8 cellular contexts compared by ENCODE assay signal in genomic region chr12:70364695-70365397, GRCh38. TPM values are rescaled to one million over a fixed set of nuclear protein-coding genes. Genes with fewer than 3 reads are reported as not detected.
DNase-seq lines count a peak whose midpoint lies in the region; ATAC-seq and TF ChIP-seq lines count a peak whose summit lies in the region.

No MANE protein-coding gene starts in this region.

- CTCF ChIA-PET in activated naive CD4-positive, alpha-beta T cell treated with anti-CD3 and anti-CD28 coated beads, Interleukin-2, amount 10 ng/mL, durations not matched to agents 7 days and 5 days (lab: Charles Lee) = no interaction called here

- WGBS in transverse colon (ENCODE audit: low coverage in 1 of 2), 2 donors = 21 to 26% methylated on average over 12 to 16 of the region's 16 CpGs

- peaks cover 40% of the 10 kb centered on the region for H3K27me3 Mint-ChIP-seq in activated naive CD4-positive, alpha-beta T cell treated with anti-CD3 and anti-CD28 coated beads, Interleukin-2, amount 10 ng/mL, durations not matched to agents 7 days and 5 days
- H3K27me3 Mint-ChIP-seq in activated T-helper 1 cell treated with anti-CD3 and anti-CD28 coated beads, Interleukin-12 subunit alpha, Interleukin-12 subunit beta, Interleukin-2, Interleukin-4 antibody, amounts not matched to agents 30 ng/mL and 10 ng/mL and 1 ng/mL, durations not matched to agents 14 hours and 24 hours and 36 hours (ENCODE audit: insufficient read depth) = peaks cover 44% of the 10 kb centered on the region

- peaks cover 78% of the 10 kb centered on the region for H3K27me3 ChIP-seq in transverse colon

- no peak for ATAC-seq in activated naive CD4-positive, alpha-beta T cell treated with anti-CD3 and anti-CD28 coated beads, Interleukin-2, amount 50 U/mL, for 72 hours
- ATAC-seq in GM18873 (IDR thresholded peaks at IDR 0.05; ENCODE audit: low FRiP score, unreplicated experiment) = no peak
- ATAC-seq in mucosa of descending colon = no peak

- TF ChIP-seq POLR2A in transverse colon (IDR thresholded peaks at IDR 0.05) = no peak

- H3K4me3 ChIP-seq in transverse colon (peak overlapping the region in 3 of 4 donors; percentile 52 to 85 (median 63)), mucosa of descending colon (no peak overlapping the region)

- peaks cover 25% of the 10 kb centered on the region for H3K4me1 Mint-ChIP-seq in activated naive CD4-positive, alpha-beta T cell treated with anti-CD3 and anti-CD28 coated beads, Interleukin-2, amount 10 ng/mL, durations not matched to agents 7 days and 5 days
- H3K4me1 Mint-ChIP-seq in activated T-helper 1 cell treated with anti-CD3 and anti-CD28 coated beads, Interleukin-12 subunit alpha, Interleukin-12 subunit beta, Interleukin-2, Interleukin-4 antibody, amounts not matched to agents 30 ng/mL and 10 ng/mL and 1 ng/mL, durations not matched to agents 14 hours and 24 hours and 36 hours (ENCODE audit: low read depth) = peaks cover 20% of the 10 kb centered on the region

- in situ Hi-C loops in transverse colon (cut with MboI; ENCODE audit: low pct_ligation_motif_present in 1 of 4, low pct_unique_long_range_greater_than_20kb in 1 of 4, low sequenced_read_pairs in 3 of 4) = loop anchor here in 2 of 4 donors (25.0 kb wide), 2 partner anchors 128 to 453 kb away; partner anchors contain the start of gene CNOT2 (in 1 of the 2)

- no peak overlapping the region for H3K27ac ChIP-seq in transverse colon

- no peaks in the 10 kb centered on the region for H3K36me3 Mint-ChIP-seq in activated naive CD4-positive, alpha-beta T cell treated with anti-CD3 and anti-CD28 coated beads, Interleukin-2, amount 10 ng/mL, durations not matched to agents 7 days and 5 days
- peaks cover 0 to 9% of the 10 kb centered on the region in 2 donors for H3K36me3 Mint-ChIP-seq in activated naive CD4-positive, alpha-beta T cell treated with anti-CD3 and anti-CD28 coated beads, Interleukin-2, amount 50 U/mL, for 72 hours
- H3K36me3 Mint-ChIP-seq in activated T-helper 1 cell treated with anti-CD3 and anti-CD28 coated beads, Interleukin-12 subunit alpha, Interleukin-12 subunit beta, Interleukin-2, Interleukin-4 antibody, amounts not matched to agents 30 ng/mL and 10 ng/mL and 1 ng/mL, durations not matched to agents 14 hours and 24 hours and 36 hours (ENCODE audit: low read depth) = no peaks in the 10 kb centered on the region

- DNase-seq in activated naive CD4-positive, alpha-beta T cell treated with anti-CD3 and anti-CD28 coated beads, Interleukin-2, amount 10 ng/mL, durations not matched to agents 7 days and 5 days = no peak
- no peak for DNase-seq in activated naive CD4-positive, alpha-beta T cell treated with anti-CD3 and anti-CD28 coated beads, Interleukin-2, amount 50 U/mL, for 72 hours (ENCODE audit: low spot score in 2 of 2)
- no peak for DNase-seq in activated T-helper 1 cell treated with anti-CD3 and anti-CD28 coated beads, Interleukin-12 subunit alpha, Interleukin-12 subunit beta, Interleukin-2, Interleukin-4 antibody, amounts not matched to agents 30 ng/mL and 10 ng/mL and 1 ng/mL, durations not matched to agents 14 hours and 24 hours and 36 hours (ENCODE audit: low spot score)
- DNase-seq in islet precursor cell (peak; percentile 73), transverse colon (no peak), OCI-M1 (lab: John Stamatoyannopoulos, UW) (no peak), mucosa of descending colon (no peak)

- intact Hi-C loops in activated T-helper 1 cell treated with anti-CD3 and anti-CD28 coated beads, Interleukin-12 subunit alpha, Interleukin-12 subunit beta, Interleukin-2, Interleukin-4 antibody, amounts not matched to agents 30 ng/mL and 10 ng/mL and 1 ng/mL, durations not matched to agents 14 hours and 24 hours and 36 hours (cut with micrococcal nuclease) = loop anchor here (1.0 to 10.0 kb wide), 4 partner anchors 121 to 1477 kb away; partner anchors contain the start of genes FRS2 and TMEM19
- intact Hi-C loops in transverse colon (cut with DNase I; ENCODE audit: low total_unique reads) = no loop called here
- intact Hi-C loops in mucosa of descending colon (cut with DNase I, micrococcal nuclease) = loop anchor here in 1 of 2 donors (10.0 kb wide), 1 partner anchor 120 kb away; the partner anchor contains the start of gene CNOT2

- TF ChIP-seq CTCF in transverse colon (IDR thresholded peaks at IDR 0.05) (no peak), mucosa of descending colon (IDR thresholded peaks at IDR 0.05) (no peak)

- H3K9me3 ChIP-seq in transverse colon (no peaks in the 10 kb centered on the region), mucosa of descending colon (no peaks in the 10 kb centered on the region)

- H3K4me1 ChIP-seq in transverse colon (peaks cover 5 to 27% (median 14%) of the 10 kb centered on the region in 4 donors), mucosa of descending colon (ENCODE audit: low read depth) (peaks cover 14% of the 10 kb centered on the region)

- no peak overlapping the region for H3K27ac Mint-ChIP-seq in activated naive CD4-positive, alpha-beta T cell treated with anti-CD3 and anti-CD28 coated beads, Interleukin-2, amount 10 ng/mL, durations not matched to agents 7 days and 5 days
- no peak overlapping the region for H3K27ac Mint-ChIP-seq in activated naive CD4-positive, alpha-beta T cell treated with anti-CD3 and anti-CD28 coated beads, Interleukin-2, amount 50 U/mL, for 72 hours
- no peak overlapping the region for H3K27ac Mint-ChIP-seq in activated T-helper 1 cell treated with anti-CD3 and anti-CD28 coated beads, Interleukin-12 subunit alpha, Interleukin-12 subunit beta, Interleukin-2, Interleukin-4 antibody, amounts not matched to agents 30 ng/mL and 10 ng/mL and 1 ng/mL, durations not matched to agents 14 hours and 24 hours and 36 hours

- H3K4me3 Mint-ChIP-seq in activated naive CD4-positive, alpha-beta T cell treated with anti-CD3 and anti-CD28 coated beads, Interleukin-2, amount 10 ng/mL, durations not matched to agents 7 days and 5 days = peak overlapping the region; percentile 73
- peak overlapping the region; percentile 78 for H3K4me3 Mint-ChIP-seq in activated T-helper 1 cell treated with anti-CD3 and anti-CD28 coated beads, Interleukin-12 subunit alpha, Interleukin-12 subunit beta, Interleukin-2, Interleukin-4 antibody, amounts not matched to agents 30 ng/mL and 10 ng/mL and 1 ng/mL, durations not matched to agents 14 hours and 24 hours and 36 hours

- no peaks in the 10 kb centered on the region for H3K9me3 Mint-ChIP-seq in activated naive CD4-positive, alpha-beta T cell treated with anti-CD3 and anti-CD28 coated beads, Interleukin-2, amount 10 ng/mL, durations not matched to agents 7 days and 5 days
- no peaks in the 10 kb centered on the region for H3K9me3 Mint-ChIP-seq in activated naive CD4-positive, alpha-beta T cell treated with anti-CD3 and anti-CD28 coated beads, Interleukin-2, amount 50 U/mL, for 72 hours
- H3K9me3 Mint-ChIP-seq in activated T-helper 1 cell treated with anti-CD3 and anti-CD28 coated beads, Interleukin-12 subunit alpha, Interleukin-12 subunit beta, Interleukin-2, Interleukin-4 antibody, amounts not matched to agents 30 ng/mL and 10 ng/mL and 1 ng/mL, durations not matched to agents 14 hours and 24 hours and 36 hours = no peaks in the 10 kb centered on the region

- TF ChIP-seq EP300 in transverse colon (IDR thresholded peaks at IDR 0.05; ENCODE audit: low read depth) = no peak

- H3K36me3 ChIP-seq in transverse colon = no peaks in the 10 kb centered on the region
- no peaks in the 10 kb centered on the region for H3K36me3 ChIP-seq in mucosa of descending colon (ENCODE audit: low read depth)

RNA-seq across cellular contexts. Expression of gene KCNMB4, which starts 1.2 kb away (rescaled TPM):
- total RNA-seq in activated naive CD4-positive, alpha-beta T cell treated with anti-CD3 and anti-CD28 coated beads, Interleukin-2, amount 50 U/mL, for 72 hours = 1 to 10 TPM; 1.0 to 1.3 TPM
- 0.17 and 0.80 TPM in 2 replicates for total RNA-seq in activated T-helper 1 cell treated with anti-CD3 and anti-CD28 coated beads, Interleukin-12 subunit alpha, Interleukin-12 subunit beta, Interleukin-2, Interleukin-4 antibody, amounts not matched to agents 30 ng/mL and 10 ng/mL and 1 ng/mL, durations not matched to agents 14 hours and 24 hours and 36 hours
- total RNA-seq in transverse colon (10 to 100 TPM in 1 of 4 donors, 1 to 10 TPM in 3; 1.1 to 10.9 (median 1.4) TPM), mucosa of descending colon (1 to 10 TPM in 2 of 3 donors, under 1 TPM in 1; 0.52 to 7.4 (median 1.0) TPM)
